ENCODE assay signal across 21 cellular contexts in the genomic region with DNA sequence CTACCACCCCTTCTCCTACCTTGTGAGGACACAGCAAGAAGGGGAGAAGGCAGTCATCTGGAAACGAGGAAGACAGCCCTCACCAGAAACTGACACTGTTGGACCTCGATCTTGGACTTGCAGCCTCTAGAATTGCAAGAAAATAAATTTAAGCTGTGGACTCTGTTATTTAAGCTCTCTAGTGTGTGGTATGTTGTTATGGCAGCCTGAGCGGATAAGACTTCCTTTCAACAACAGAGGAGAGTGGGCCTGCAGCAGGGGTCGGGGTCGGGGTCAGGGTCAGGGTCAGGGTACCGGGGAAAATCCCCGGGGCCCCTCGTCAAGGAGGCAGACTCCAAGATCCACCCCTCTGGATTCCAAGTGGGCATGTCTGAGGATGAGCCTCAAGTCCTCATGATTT. TPM values are rescaled to one million over a fixed set of nuclear protein-coding genes. Genes with fewer than 3 reads are reported as not detected.
"Had no signal": no experiment of that assay in that cellular context is flagged by ENCODE, and none has a peak within 500 bp of the region (broad histone marks: within the 10 kb centered on the region; RNA-seq: fewer than 3 reads in every experiment).

No MANE protein-coding gene starts in this region.

- H3K27ac Mint-ChIP-seq: activated CD4-positive, alpha-beta T cell treated with anti-CD3 and anti-CD28 coated beads for 36 hours; activated naive CD8-positive, alpha-beta T cell treated with anti-CD3 and anti-CD28 coated beads for 36 hours; naive B cell; T-cell; type B pancreatic cell; WTC11 had no signal

- DNase-seq: activated CD4-positive, alpha-beta T cell treated with anti-CD3 and anti-CD28 coated beads for 36 hours; activated CD4-positive, alpha-beta T cell treated with anti-CD3 and anti-CD28 coated beads, Interleukin-2, amount 50 U/mL, for 48 hours; activated naive CD4-positive, alpha-beta T cell; activated naive CD8-positive, alpha-beta T cell treated with anti-CD3 and anti-CD28 coated beads for 36 hours; amygdala; brain microvascular endothelial cell; effector CD4-positive, alpha-beta T cell; midbrain; naive B cell; nucleus accumbens; posterior cingulate gyrus; stimulated activated CD4-positive, alpha-beta T cell treated with anti-CD3 and anti-CD28 coated beads, Interleukin-12 subunit alpha, Interleukin-12 subunit beta, amount 100 ng/mL, for 4 hours; stimulated activated CD4-positive, alpha-beta T cell treated with anti-CD3 and anti-CD28 coated beads, Interleukin-1b, Interleukin-23, amount 100 ng/mL, for 48 hours; stimulated activated CD8-positive, alpha-beta memory T cell treated with anti-CD3 and anti-CD28 coated beads, Interleukin-4, amount 100 ng/mL, for 48 hours; stimulated activated naive CD8-positive, alpha-beta T cell treated with anti-CD3 and anti-CD28 coated beads, Interleukin-15, Interleukin-2, amounts not matched to agents 100 U/mL and 50 U/mL, for 24 hours; T-cell had no signal

- H3K36me3 ChIP-seq: brain microvascular endothelial cell had no signal

- H3K36me3 Mint-ChIP-seq: activated naive CD8-positive, alpha-beta T cell treated with anti-CD3 and anti-CD28 coated beads for 36 hours; naive B cell; T-cell; type B pancreatic cell had no signal

- H3K9me3 Mint-ChIP-seq: activated naive CD8-positive, alpha-beta T cell treated with anti-CD3 and anti-CD28 coated beads for 36 hours; naive B cell; T-cell; type B pancreatic cell had no signal

- ATAC-seq: activated CD4-positive, alpha-beta T cell treated with anti-CD3 and anti-CD28 coated beads for 36 hours; left lobe of liver; SK-N-SH treated with all-trans-retinoic acid at 6 μM for 48 hours; stimulated activated naive CD8-positive, alpha-beta T cell treated with anti-CD3 and anti-CD28 coated beads, Interleukin-15, Interleukin-2, amounts not matched to agents 100 U/mL and 50 U/mL, for 24 hours; T-cell; WTC11 had no signal

- H3K4me3 Mint-ChIP-seq: activated CD4-positive, alpha-beta T cell treated with anti-CD3 and anti-CD28 coated beads for 36 hours; activated naive CD8-positive, alpha-beta T cell treated with anti-CD3 and anti-CD28 coated beads for 36 hours; naive B cell; T-cell; type B pancreatic cell; WTC11 had no signal

- H3K27ac ChIP-seq: brain microvascular endothelial cell had no signal

- H3K4me1 Mint-ChIP-seq: activated CD4-positive, alpha-beta T cell treated with anti-CD3 and anti-CD28 coated beads for 36 hours; activated naive CD8-positive, alpha-beta T cell treated with anti-CD3 and anti-CD28 coated beads for 36 hours; naive B cell; T-cell had no signal

RNA-seq across cellular contexts. Expression of gene IGFBPL1, which starts 48.0 kb away (rescaled TPM):
- total RNA-seq: activated naive CD8-positive, alpha-beta T cell treated with anti-CD3 and anti-CD28 coated beads for 36 hours; fibroblast of villous mesenchyme; left lobe of liver; T-cell had no signal
